ENCODE assay signal across 9 cellular contexts in the genomic region with DNA sequence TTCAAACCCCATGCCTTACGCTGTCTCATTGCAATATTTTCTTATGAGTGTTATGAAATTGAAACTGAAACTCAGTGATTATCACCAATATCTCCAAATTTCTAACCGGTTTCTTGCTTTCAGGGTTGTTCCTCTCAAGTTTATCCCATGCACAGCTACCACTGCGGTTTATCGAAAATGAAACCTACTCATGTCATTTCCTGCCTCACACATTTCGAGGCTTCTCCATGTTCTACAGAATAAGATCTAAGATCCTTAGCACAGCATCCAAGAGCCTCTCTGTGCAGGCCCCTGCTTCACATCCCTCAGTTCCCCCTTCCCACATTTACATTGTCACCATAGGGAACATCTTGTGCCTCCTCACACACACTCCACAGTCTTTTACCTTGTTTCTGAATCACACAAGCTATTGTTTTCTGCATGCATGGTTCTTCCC. TPM values are rescaled to one million over a fixed set of nuclear protein-coding genes. Genes with fewer than 3 reads are reported as not detected.
DNase-seq lines count a peak whose midpoint lies in the region; ATAC-seq and TF ChIP-seq lines count a peak whose summit lies in the region.
"Had no signal": no experiment of that assay in that cellular context is flagged by ENCODE, and none has a peak within 500 bp of the region (broad histone marks: within the 10 kb centered on the region; RNA-seq: fewer than 3 reads in every experiment).

No MANE protein-coding gene starts in this region.

- peak overlapping the region; percentile 57 to 83 (median 75) for H3K4me2 ChIP-seq in BLaER1 treated with 17β-estradiol and CSF1 and Interleukin-3, amounts not matched to agents 10 nM and 100 nM

- TF ChIP-seq CTCF in activated CD8-positive, alpha-beta T cell treated with anti-CD3 and anti-CD28 coated beads for 36 hours (IDR thresholded peaks at IDR 0.05) = no peak

- peaks cover 32% of the 10 kb centered on the region for H3K4me1 Mint-ChIP-seq in activated CD8-positive, alpha-beta T cell treated with anti-CD3 and anti-CD28 coated beads for 36 hours (ENCODE audit: low read depth)

- intact Hi-C loops in activated CD8-positive, alpha-beta T cell treated with anti-CD3 and anti-CD28 coated beads for 36 hours (cut with micrococcal nuclease) = loop anchor here (5.0 kb wide), 1 partner anchor 44 kb away; a partner anchor contains a TSS
- intact Hi-C loops in sciatic nerve (cut with DNase I) = no loop called here

- POLR2A ChIA-PET in activated CD8-positive, alpha-beta T cell treated with anti-CD3 and anti-CD28 coated beads for 36 hours (lab: Charles Lee) = interaction anchor here (1.6 kb wide), 1 partner anchor 12 kb away, joined by 4 read pairs; no protein-coding TSS in a partner anchor

- H3K27ac ChIP-seq in BLaER1 treated with 17β-estradiol and CSF1 and Interleukin-3, amounts not matched to agents 10 nM and 100 nM = peak overlapping the region in 8 of 11 experiments; percentile 19 to 67 (median 55); a peak in 14 of 22 replicates
- H3K27ac ChIP-seq: adrenal gland had no signal

- no peak overlapping the region for H3K9ac ChIP-seq in BLaER1 treated with 17β-estradiol and CSF1 and Interleukin-3, amounts not matched to agents 10 nM and 100 nM

- H3K36me3 ChIP-seq in BLaER1 treated with 17β-estradiol and CSF1 and Interleukin-3, amounts not matched to agents 10 nM and 100 nM = no peaks in the 10 kb centered on the region
- H3K36me3 ChIP-seq: adrenal gland had no signal

- H3K27me3 Mint-ChIP-seq in activated CD8-positive, alpha-beta T cell treated with anti-CD3 and anti-CD28 coated beads for 36 hours = no peaks in the 10 kb centered on the region

- CTCF ChIA-PET in activated CD8-positive, alpha-beta T cell treated with anti-CD3 and anti-CD28 coated beads for 36 hours (lab: Charles Lee) = interaction anchor here (0.7 to 1.5 kb wide), 3 partner anchors 16 to 28 kb away, joined by 3 read pairs; no protein-coding TSS in a partner anchor

- H3K36me3 Mint-ChIP-seq in activated CD8-positive, alpha-beta T cell treated with anti-CD3 and anti-CD28 coated beads for 36 hours (ENCODE audit: low read depth) = no peaks in the 10 kb centered on the region

- H3K4me3 ChIP-seq in BLaER1 treated with 17β-estradiol and CSF1 and Interleukin-3, amounts not matched to agents 10 nM and 100 nM = peak overlapping the region in 4 of 10 experiments; percentile 16 to 30 (median 20); a peak in 4 of 20 replicates
- H3K4me3 ChIP-seq: adrenal gland had no signal

- ATAC-seq in GM19455 (IDR thresholded peaks at IDR 0.05; ENCODE audit: unreplicated experiment) (peak; percentile 98), HG03469 (IDR thresholded peaks at IDR 0.05; ENCODE audit: unreplicated experiment) (peak; percentile 98), sciatic nerve (peak; percentile 42)
- ATAC-seq in activated CD8-positive, alpha-beta T cell treated with anti-CD3 and anti-CD28 coated beads for 36 hours = peak; percentile 92

- H3K4me3 Mint-ChIP-seq in activated CD8-positive, alpha-beta T cell treated with anti-CD3 and anti-CD28 coated beads for 36 hours = peak overlapping the region; percentile 35

- H4K20me1 ChIP-seq in BLaER1 treated with 17β-estradiol and CSF1 and Interleukin-3, amounts not matched to agents 10 nM and 100 nM = no peaks in the 10 kb centered on the region

- peaks cover 8% of the 10 kb centered on the region for H3K9me3 Mint-ChIP-seq in activated CD8-positive, alpha-beta T cell treated with anti-CD3 and anti-CD28 coated beads for 36 hours

- H3K27me3 ChIP-seq in BLaER1 treated with 17β-estradiol and CSF1 and Interleukin-3, amounts not matched to agents 10 nM and 100 nM = peaks cover 0 to 87% (median 0%) of the 10 kb centered on the region in 11 experiments; a peak in 7 of 22 replicates
- H3K27me3 ChIP-seq: adrenal gland had no signal

- peak; percentile 66 for DNase-seq in activated CD8-positive, alpha-beta T cell treated with anti-CD3 and anti-CD28 coated beads for 36 hours
- DNase-seq in sciatic nerve (ENCODE audit: low spot score) (no peak), NCI-H2107 (lab: John Stamatoyannopoulos, UW) (no peak), occipital lobe (lab: John Stamatoyannopoulos, UW) (no peak), AG08396 (ENCODE audit: low spot score) (no peak)

- peak overlapping the region; percentile 86 for H3K27ac Mint-ChIP-seq in activated CD8-positive, alpha-beta T cell treated with anti-CD3 and anti-CD28 coated beads for 36 hours

- peaks cover 14 to 27% (median 22%) of the 10 kb centered on the region in 10 experiments for H3K4me1 ChIP-seq in BLaER1 treated with 17β-estradiol and CSF1 and Interleukin-3, amounts not matched to agents 10 nM and 100 nM
- H3K4me1 ChIP-seq: adrenal gland had no signal

- H3K9me3 ChIP-seq in BLaER1 treated with 17β-estradiol and CSF1 and Interleukin-3, amounts not matched to agents 10 nM and 100 nM (replicated peaks in 1 of 11) = peaks cover 0 to 23% (median 0%) of the 10 kb centered on the region in 11 experiments; a peak in 7 of 22 replicates
- H3K9me3 ChIP-seq: adrenal gland had no signal

RNA-seq across cellular contexts. Expression of a gene that starts 45.5 kb away (rescaled TPM):
- total RNA-seq in activated CD8-positive, alpha-beta T cell treated with anti-CD3 and anti-CD28 coated beads for 36 hours = 1 to 10 TPM; 6.0 to 7.0 TPM
- total RNA-seq in sciatic nerve = 8.6 TPM
- 62.2 TPM for total RNA-seq in occipital lobe

Comparison
In these comparisons a context has a peak if more than half of its experiments do, and no peak if none do; other contexts are left out.
1. ATAC-seq: peak in every context shown above with its lines; median percentile 98 in GM19455; 98 in HG03469; 92 in activated CD8-positive, alpha-beta T cell treated with anti-CD3 and anti-CD28 coated beads for 36 hours; 42 in sciatic nerve.